In genomic region chr1:212433577-212434462, GRCh38 we compare ENCODE assay signal across 8 cellular contexts. TPM values are rescaled to one million over a fixed set of nuclear protein-coding genes. Genes with fewer than 3 reads are reported as not detected.
A peak's percentile ranks its signal among the peaks of the same experiment; 100 is the strongest.
DNase-seq lines count a peak whose midpoint lies in the region; ATAC-seq lines count a peak whose summit lies in the region.

No MANE protein-coding gene starts in this region.

- no peak overlapping the region for H3K14ac ChIP-seq in neuronal stem cell (ENCODE audit: low read length)

- H2BK15ac ChIP-seq in neuronal stem cell (ENCODE audit: low read length): no peak overlapping the region

- POLR2A ChIA-PET in CD4-positive, alpha-beta memory T cell (lab: Charles Lee; ENCODE audit: partially characterized antibody): interaction anchor here (0.9 to 2.3 kb wide), 5 partner anchors 8 to 1107 kb away, joined by 3 to 8 read pairs (median 5); partner anchors contain the start of genes PACC1 and TRAF5

- no peak overlapping the region for H3K4ac ChIP-seq in neuronal stem cell (ENCODE audit: low read length)

- intact Hi-C loops in CD4-positive, alpha-beta memory T cell (cut with micrococcal nuclease): loop anchor here (5.0 to 10.0 kb wide), 3 partner anchors 123 to 759 kb away; partner anchors contain the start of genes LPGAT1 and NEK2

- H2BK120ac ChIP-seq in neuronal stem cell (ENCODE audit: low read depth, low read length): no peak overlapping the region

- WGBS in neuronal stem cell (ENCODE audit: extremely low coverage in 2 of 2, insufficient read length in 2 of 2, insufficient replicate concordance in 1 of 2), 2 donors: no CpG with 5 or more reads among the region's 17 CpGs

- H2AK5ac ChIP-seq in neuronal stem cell (ENCODE audit: low read depth, low read length): no peak overlapping the region

- peak overlapping the region; percentile 56 to 63 for H3K4me3 ChIP-seq in CD4-positive, alpha-beta memory T cell (ENCODE audit: low read length in 2 of 2)
- H3K4me3 ChIP-seq in duodenal mucosa (ENCODE audit: low read depth in 1 of 2, low read length in 2 of 2): peak overlapping the region; percentile 79 to 83
- peak overlapping the region; percentile 62 to 85 for H3K4me3 ChIP-seq in neuronal stem cell (ENCODE audit: low read length in 2 of 2)

- H3K36me3 ChIP-seq in CD4-positive, alpha-beta memory T cell (ENCODE audit: insufficient read depth, low read length): no peaks in the 10 kb centered on the region
- H3K36me3 ChIP-seq in duodenal mucosa (ENCODE audit: control insufficient read depth in 1 of 2, insufficient read depth in 2 of 2, low read length in 2 of 2) (no peaks in the 10 kb centered on the region), neuronal stem cell (replicated peaks in 1 of 2; ENCODE audit: control insufficient read depth in 2 of 2, insufficient read depth in 2 of 2, low read length in 2 of 2) (no peaks in the 10 kb centered on the region)

- peak overlapping the region; percentile 29 for H3K27ac ChIP-seq in CD4-positive, alpha-beta memory T cell (ENCODE audit: low read depth, low read length)
- no peak overlapping the region for H3K27ac ChIP-seq in duodenal mucosa (ENCODE audit: low read depth, low read length)
- no peak overlapping the region for H3K27ac ChIP-seq in neuronal stem cell (replicated peaks; ENCODE audit: low read length)

- no peak overlapping the region for H4K91ac ChIP-seq in neuronal stem cell (ENCODE audit: low read depth, low read length, poor library complexity)

- peak overlapping the region; percentile 96 for H2AFZ ChIP-seq in neuronal stem cell (ENCODE audit: low read length)

- peaks cover 1 to 3% of the 10 kb centered on the region in 2 donors for H3K27me3 Mint-ChIP-seq in CD4-positive, alpha-beta memory T cell

- H3K9ac ChIP-seq in duodenal mucosa (ENCODE audit: low read depth in 1 of 2, low read length in 2 of 2) (peak overlapping the region; percentile 67 to 70), neuronal stem cell (ENCODE audit: low read depth, low read length, poor library complexity) (peak overlapping the region; percentile 61)

- H3K18ac ChIP-seq in neuronal stem cell (ENCODE audit: low read length): no peak overlapping the region

- H2BK5ac ChIP-seq in neuronal stem cell (ENCODE audit: low read length): no peak overlapping the region

- H3K4me2 ChIP-seq in neuronal stem cell (ENCODE audit: insufficient read depth, low read length, poor library complexity, severe bottlenecking): peak overlapping the region; percentile 85

- no peaks in the 10 kb centered on the region for H3K27me3 ChIP-seq in CD4-positive, alpha-beta memory T cell (ENCODE audit: insufficient read depth, low read length)
- H3K27me3 ChIP-seq in duodenal mucosa (ENCODE audit: control insufficient read depth in 1 of 2, insufficient read depth in 2 of 2, low read length in 2 of 2) (no peaks in the 10 kb centered on the region), neuronal stem cell (ENCODE audit: control insufficient read depth in 3 of 3, insufficient read depth in 3 of 3, low read depth in 1 of 3, low read length in 3 of 3) (peaks cover 0 to 12% (median 3%) of the 10 kb centered on the region in 3 experiments)

- H2BK12ac ChIP-seq in neuronal stem cell (ENCODE audit: low read length): no peak overlapping the region

- no peaks in the 10 kb centered on the region for H3K36me3 Mint-ChIP-seq in CD4-positive, alpha-beta memory T cell

- peak overlapping the region in 6 of 7 donors; percentile 21 to 86 (median 66) for H3K27ac Mint-ChIP-seq in CD4-positive, alpha-beta memory T cell

- no peak for DNase-seq in CD4-positive, alpha-beta memory T cell
- DNase-seq in NCI-H2171 (lab: John Stamatoyannopoulos, UW) (peak; percentile 11), neuronal stem cell (ENCODE audit: low spot score) (no peak), GDM1 (lab: John Stamatoyannopoulos, UW) (no peak), NCI-H2107 (lab: John Stamatoyannopoulos, UW) (no peak), RPMI8226 (no peak)

- no peaks in the 10 kb centered on the region for H3K9me3 Mint-ChIP-seq in CD4-positive, alpha-beta memory T cell

- no peak overlapping the region for H4K8ac ChIP-seq in neuronal stem cell (ENCODE audit: low read depth, low read length)

- H3K4me1 ChIP-seq in CD4-positive, alpha-beta memory T cell (ENCODE audit: insufficient read depth, low read length): peaks cover 20% of the 10 kb centered on the region
- peaks cover 24 to 30% of the 10 kb centered on the region in 2 donors for H3K4me1 ChIP-seq in duodenal mucosa (ENCODE audit: control insufficient read depth in 1 of 2, insufficient read depth in 2 of 2, low read length in 2 of 2)
- H3K4me1 ChIP-seq in neuronal stem cell (ENCODE audit: control insufficient read depth in 2 of 2, insufficient read depth in 1 of 2, low read depth in 1 of 2, low read length in 2 of 2): peaks cover 0 to 12% of the 10 kb centered on the region in 2 donors

- peaks cover 11 to 39% (median 18%) of the 10 kb centered on the region in 4 donors for H3K4me1 Mint-ChIP-seq in CD4-positive, alpha-beta memory T cell

- no peak overlapping the region for H3K23ac ChIP-seq in neuronal stem cell (ENCODE audit: low read depth, low read length, poor library complexity)

- CTCF ChIA-PET in CD4-positive, alpha-beta memory T cell (lab: Charles Lee; ENCODE audit: partially characterized antibody): interaction anchor here (1.7 kb wide), 1 partner anchor 363 kb away, joined by 6 read pairs; no protein-coding TSS in a partner anchor

- H3K9me3 ChIP-seq in CD4-positive, alpha-beta memory T cell (ENCODE audit: control insufficient read depth in 1 of 2, low read length in 2 of 2): no peaks in the 10 kb centered on the region
- no peaks in the 10 kb centered on the region for H3K9me3 ChIP-seq in duodenal mucosa (ENCODE audit: control insufficient read depth in 1 of 2, low read length in 2 of 2)
- H3K9me3 ChIP-seq in neuronal stem cell (replicated peaks in 1 of 2; ENCODE audit: control insufficient read depth in 2 of 2, insufficient read depth in 1 of 2, low read depth in 1 of 2, low read length in 2 of 2): no peaks in the 10 kb centered on the region

- H3K4me3 Mint-ChIP-seq in CD4-positive, alpha-beta memory T cell: peak overlapping the region; percentile 77 to 86 (median 83)

- no peaks in the 10 kb centered on the region for H3K79me1 ChIP-seq in neuronal stem cell (ENCODE audit: low read depth, low read length)

- no peak for ATAC-seq in HG02840 (IDR thresholded peaks at IDR 0.05; ENCODE audit: low FRiP score, unreplicated experiment)

RNA-seq across cellular contexts. Expression of gene NENF, which starts 1.1 kb away (rescaled TPM):
- 10 to 100 TPM; 18.7 to 21.0 TPM for total RNA-seq in CD4-positive, alpha-beta memory T cell
- polyA plus RNA-seq in CD4-positive, alpha-beta memory T cell: 10 to 100 TPM; 42.6 to 76.2 TPM
- polyA plus RNA-seq in neuronal stem cell (2013, experiment 1 of 2): 27.0 TPM
- 26.9 TPM for polyA plus RNA-seq in neuronal stem cell (2013, experiment 2 of 2)

RNA-seq across cellular contexts. Expression of gene PACC1, which starts 19.1 kb away (rescaled TPM):
- total RNA-seq in CD4-positive, alpha-beta memory T cell: 10 to 100 TPM in 1 of 2 experiments, 1 to 10 TPM in 1; 9.7 to 12.3 TPM
- polyA plus RNA-seq in CD4-positive, alpha-beta memory T cell: 1 to 10 TPM; 8.8 to 9.4 TPM
- 19.2 TPM for polyA plus RNA-seq in neuronal stem cell (2013, experiment 1 of 2)
- 18.7 TPM for polyA plus RNA-seq in neuronal stem cell (2013, experiment 2 of 2)
